Comparison of ENCODE assay signal across 8 cellular contexts in genomic region chr19:48997972-48998371, GRCh38. TPM values are rescaled to one million over a fixed set of nuclear protein-coding genes. Genes with fewer than 3 reads are reported as not detected.
DNase-seq lines count a peak whose midpoint lies in the region; ATAC-seq and TF ChIP-seq lines count a peak whose summit lies in the region.

No MANE protein-coding gene starts in this region.

- in situ Hi-C loops in astrocyte of the spinal cord (cut with HindIII; ENCODE audit: low sequenced_read_pairs) = no loop called here

- H3K23me2 ChIP-seq in H9 (ENCODE audit: insufficient read length, low read depth, low read length, poor library complexity, severe bottlenecking) = no peaks in the 10 kb centered on the region

- no peak overlapping the region for H2BK20ac ChIP-seq in H9 (ENCODE audit: low read depth, low read length, poor library complexity, severe bottlenecking)

- H4K20me1 ChIP-seq in H9 (ENCODE audit: control insufficient read depth, insufficient read depth, insufficient read length) = no peaks in the 10 kb centered on the region

- H2BK120ac ChIP-seq in H9 (ENCODE audit: low read depth, low read length, poor library complexity, severe bottlenecking) = no peak overlapping the region

- H4K5ac ChIP-seq in H9 (ENCODE audit: insufficient read length, low read depth, low read length) = no peak overlapping the region

- no peaks in the 10 kb centered on the region for H3K79me1 ChIP-seq in H9 (ENCODE audit: insufficient read depth, low read depth, low read length, poor library complexity, severe bottlenecking)

- H3K4me1 ChIP-seq in H9 (ENCODE audit: insufficient read depth, low read length) = no peaks in the 10 kb centered on the region

- H3K4me3 ChIP-seq in astrocyte of the spinal cord (ENCODE audit: low read depth, low read length) = no peak overlapping the region

- DNase-seq in H9 (peak; percentile 86), RWPE1 (ENCODE audit: low spot score) (no peak), astrocyte of the spinal cord (ENCODE audit: low read depth, low spot score) (peak; percentile 49), nephron progenitor cell (peak; percentile 75), cerebellar nuclear complex (lab: John Stamatoyannopoulos, UW) (no peak), NOMO-1 treated with dmso at 0.1 percent for 144 hours (lab: John Stamatoyannopoulos, UW; ENCODE audit: unreplicated experiment) (no peak)

- H3K27me3 ChIP-seq in H9 (ENCODE audit: insufficient read depth, low read length) = no peaks in the 10 kb centered on the region

- H3K27ac ChIP-seq in C4-2B = no peak overlapping the region
- H3K27ac ChIP-seq in H9 (ENCODE audit: insufficient read length, low read depth, low read length) = no peak overlapping the region
- H3K27ac ChIP-seq in RWPE1 = peak overlapping the region; percentile 42

- H3K9me3 ChIP-seq in H9 (ENCODE audit: control insufficient read depth, low read depth, low read length) = no peaks in the 10 kb centered on the region

- H3K4me2 ChIP-seq in H9 (ENCODE audit: insufficient read depth, insufficient read length, low read length) = no peak overlapping the region

- no peak overlapping the region for H3K9ac ChIP-seq in H9 (ENCODE audit: extremely low read depth, insufficient read length, low read length)

- H3K27ac Mint-ChIP-seq in H9 = peak overlapping the region in 1 of 3 experiments; percentile 68; a peak in 1 of 7 replicates
- no peak overlapping the region for H3K27ac Mint-ChIP-seq in nephron progenitor cell

- no peak for ATAC-seq in HG03342 (IDR thresholded peaks at IDR 0.05; ENCODE audit: unreplicated experiment)

- no peak overlapping the region for H3K23ac ChIP-seq in H9 (ENCODE audit: insufficient read length, low read depth, low read length)

- no peak overlapping the region for H3K56ac ChIP-seq in H9 (ENCODE audit: insufficient read length, low read depth, low read length)

- no peak overlapping the region for H4K91ac ChIP-seq in H9 (ENCODE audit: insufficient read length, low read depth, low read length)

- H2AK5ac ChIP-seq in H9 (ENCODE audit: insufficient read length, low read length) = no peak overlapping the region

- WGBS in H9 (ENCODE audit: extremely low coverage, insufficient read length, low lambda C conversion rate) = no CpG with 5 or more reads among the region's 5 CpGs

- H2BK12ac ChIP-seq in H9 (ENCODE audit: insufficient read length, low read depth, low read length) = no peak overlapping the region

- TF ChIP-seq CTCF in C4-2B (conservative IDR thresholded peaks at IDR 0.05) (peak; percentile 51), H9 (conservative IDR thresholded peaks at IDR 0.05) (peak; percentile 81), RWPE1 (conservative IDR thresholded peaks at IDR 0.05; ENCODE audit: low read depth) (0 out of 2 replicates have a peak, but pooled peaks have one; percentile 38), astrocyte of the spinal cord (IDR thresholded peaks at IDR 0.05; ENCODE audit: low read depth, low read length) (peak; percentile 68), nephron progenitor cell (IDR thresholded peaks at IDR 0.05) (peak; percentile 54)

- no peaks in the 10 kb centered on the region for H3K27me3 Mint-ChIP-seq in H9 (ENCODE audit: low read depth)
- H3K27me3 Mint-ChIP-seq in nephron progenitor cell (ENCODE audit: low read depth, poor library complexity) = no peaks in the 10 kb centered on the region

- CTCF ChIA-PET in RWPE1 (lab: Yijun Ruan, JAX) = interaction anchor here (0.6 to 0.8 kb wide), 4 partner anchors 11 to 296 kb away, joined by 3 to 4 read pairs (median 3); no protein-coding TSS in a partner anchor

- no peak overlapping the region for H3K14ac ChIP-seq in H9 (ENCODE audit: insufficient read depth, low read length)

- H3K4me3 Mint-ChIP-seq in H9 (no peak overlapping the region), nephron progenitor cell (no peak overlapping the region)

- H3K4ac ChIP-seq in H9 (ENCODE audit: low read depth, low read length) = no peak overlapping the region

- H4K8ac ChIP-seq in H9 (replicated peaks; ENCODE audit: insufficient read length, low read depth, low read length) = no peak overlapping the region

- H3K9me3 Mint-ChIP-seq in H9 (no peaks in the 10 kb centered on the region), nephron progenitor cell (no peaks in the 10 kb centered on the region)

- H3T11ph ChIP-seq in H9 (ENCODE audit: low read length) = no peak overlapping the region

- no peak overlapping the region for H3K18ac ChIP-seq in H9 (ENCODE audit: insufficient read length, low read depth, low read length)

- POLR2A ChIA-PET in RWPE1 (lab: Yijun Ruan, JAX; ENCODE audit: low non-redundant PET) = no interaction called here

- H3K4me1 Mint-ChIP-seq in H9 = peaks cover 24% of the 10 kb centered on the region in 2 experiments
- peaks cover 21% of the 10 kb centered on the region for H3K4me1 Mint-ChIP-seq in nephron progenitor cell

- H2BK15ac ChIP-seq in H9 (ENCODE audit: low read depth, low read length) = no peak overlapping the region

- peaks cover 9% of the 10 kb centered on the region; the same call in 1 of the 2 replicates for H3K79me2 ChIP-seq in H9 (ENCODE audit: insufficient read depth, low read length)

- H3K36me3 Mint-ChIP-seq in H9 (ENCODE audit: insufficient read depth in 1 of 3, low read depth in 3 of 3) = peaks cover 5 to 16% (median 7%) of the 10 kb centered on the region in 3 experiments; a peak in 6 of 7 replicates
- H3K36me3 Mint-ChIP-seq in nephron progenitor cell (ENCODE audit: low read depth) = peaks cover 14% of the 10 kb centered on the region

- H2AFZ ChIP-seq in H9 (ENCODE audit: low read length) = no peak overlapping the region

- H2BK5ac ChIP-seq in H9 (ENCODE audit: insufficient read length, low read length) = no peak overlapping the region

RNA-seq across cellular contexts. Expression of gene RUVBL2, which starts 4.3 kb away (rescaled TPM):
- 130 and 134 TPM in 2 replicates for total RNA-seq in H9 (2021)

RNA-seq across cellular contexts. Expression of gene GYS1, which starts 4.9 kb away (rescaled TPM):
- total RNA-seq in H9 (2021) = 44.3 and 45.6 TPM in 2 replicates

RNA-seq across cellular contexts. Expression of gene LHB, which starts 18.9 kb away (rescaled TPM):
- total RNA-seq in H9 (2021) = not detected in 2 replicates

RNA-seq across cellular contexts. Expression of gene CGB3, which starts 26.2 kb away (rescaled TPM):
- total RNA-seq in H9 (2021) = 0.46 TPM in 1 of 2 replicates, not detected in the other

RNA-seq across cellular contexts. Expression of gene FTL, which starts 32.9 kb away (rescaled TPM):
- total RNA-seq in H9 (2021) = 1,244 and 1,245 TPM in 2 replicates

Comparison
In these comparisons a context has a peak if more than half of its experiments do, and no peak if none do; other contexts are left out.
1. DNase-seq: peak in H9 (single experiment), astrocyte of the spinal cord (single experiment) and nephron progenitor cell (single experiment); none in RWPE1 (single experiment), cerebellar nuclear complex (0 of 2) and NOMO-1 treated with dmso at 0.1 percent for 144 hours (single experiment).
2. Peak in every context shown above with its lines, with median percentiles within 50 percentile points of each other: CTCF ChIP-seq.